12 cellular contexts compared by ENCODE assay signal in the genomic region with DNA sequence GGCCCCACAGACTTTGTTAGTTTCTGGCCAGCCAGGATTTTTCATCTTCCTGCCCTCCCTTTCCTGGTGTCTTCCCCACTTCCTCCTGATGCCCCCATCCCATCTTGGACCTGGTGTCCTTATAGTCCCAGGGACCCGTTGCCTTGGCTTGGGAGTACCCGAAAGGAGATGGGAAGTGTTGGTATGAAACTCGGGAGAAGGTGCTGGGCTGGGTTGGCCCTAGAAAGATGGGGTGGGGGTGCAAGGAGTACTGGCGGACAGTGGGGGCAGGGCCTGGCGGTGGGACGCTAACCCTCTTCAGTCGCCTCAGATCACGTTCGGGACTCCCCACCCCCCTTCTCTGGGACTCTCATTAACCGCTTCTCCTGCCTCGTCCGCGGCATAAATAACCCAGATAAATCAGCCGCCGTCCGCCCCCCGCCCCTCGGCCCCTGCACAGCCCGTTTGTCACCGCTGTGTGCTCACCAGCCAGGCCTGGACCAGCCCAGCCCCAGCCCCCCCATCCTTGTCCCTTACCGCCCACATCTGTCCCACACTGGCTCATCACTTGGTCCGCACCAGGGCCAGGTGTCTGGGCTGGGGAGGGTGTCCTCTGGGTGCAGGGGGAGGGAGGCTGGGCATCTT. TPM values are rescaled to one million over a fixed set of nuclear protein-coding genes. Genes with fewer than 3 reads are reported as not detected.
A peak's percentile ranks its signal among the peaks of the same experiment; 100 is the strongest.
DNase-seq lines count a peak whose midpoint lies in the region; ATAC-seq and TF ChIP-seq lines count a peak whose summit lies in the region.
"Had no signal": no experiment of that assay in that cellular context is flagged by ENCODE, and none has a peak within 500 bp of the region (broad histone marks: within the 10 kb centered on the region; RNA-seq: fewer than 3 reads in every experiment).

No MANE protein-coding gene starts in this region.

- no peak overlapping the region for H2BK5ac ChIP-seq in trophoblast cell (ENCODE audit: low read depth, low read length, poor library complexity)

- H3K9me3 Mint-ChIP-seq in glutamatergic neuron (ENCODE audit: unreplicated experiment), result peaks cover 26% of the 10 kb centered on the region

- no peaks in the 10 kb centered on the region for H3K36me3 Mint-ChIP-seq in glutamatergic neuron (ENCODE audit: unreplicated experiment)

- WGBS in GM23248 (ENCODE audit: low coverage in 1 of 2, low lambda C conversion rate in 2 of 2, missing lambda C conversion rate in 2 of 2), 2 experiments, result 21 to 22% methylated on average over 5 to 22 of the region's 22 CpGs
- WGBS in trophoblast cell (ENCODE audit: extremely low coverage, insufficient coverage, insufficient read length), result no CpG with 5 or more reads among the region's 22 CpGs

- peaks cover 41% of the 10 kb centered on the region for H3K4me1 Mint-ChIP-seq in glutamatergic neuron (ENCODE audit: low read depth, unreplicated experiment)

- H4K20me1 ChIP-seq in GM23248 (ENCODE audit: insufficient read depth), result no peaks in the 10 kb centered on the region
- no peaks in the 10 kb centered on the region for H4K20me1 ChIP-seq in PC-3 (ENCODE audit: low read length)

- peaks cover 24% of the 10 kb centered on the region for H3K27me3 Mint-ChIP-seq in glutamatergic neuron (ENCODE audit: unreplicated experiment)

- H3K27me3 ChIP-seq in GM23248 (replicated peaks; ENCODE audit: insufficient read depth) (peaks cover 17% of the 10 kb centered on the region), PC-3 (ENCODE audit: low read length) (peaks cover 47% of the 10 kb centered on the region), trophoblast cell (ENCODE audit: insufficient read depth, low read length) (peaks cover 25% of the 10 kb centered on the region), tibial artery (peaks cover 0 to 46% of the 10 kb centered on the region in 2 donors)
- H3K27me3 ChIP-seq: right atrium auricular region had no signal

- H2AFZ ChIP-seq in GM23248 (no peak overlapping the region), PC-3 (ENCODE audit: low read length) (no peak overlapping the region), trophoblast cell (ENCODE audit: insufficient read depth, low read length, poor library complexity) (no peak overlapping the region)

- no peak overlapping the region for H4K91ac ChIP-seq in trophoblast cell (ENCODE audit: low read depth, low read length)

- intact Hi-C loops in PC-3 (cut with micrococcal nuclease) (no loop called here), tibial artery (cut with DNase I; ENCODE audit: low total_unique reads) (no loop called here)

- H3K27ac ChIP-seq in GM23248 (no peak overlapping the region), PC-3 (ENCODE audit: low read length) (no peak overlapping the region), trophoblast cell (ENCODE audit: low read depth, low read length) (no peak overlapping the region), tibial artery (no peak overlapping the region)
- H3K27ac ChIP-seq: SJSA1 had no signal

- POLR2A ChIA-PET in PC-3 (lab: Charles Lee; ENCODE audit: unreplicated experiment), result no interaction called here

- 0 out of 2 replicates have a peak, but pooled peaks have one; percentile 6 for TF ChIP-seq CTCF in PC-3 (conservative IDR thresholded peaks at IDR 0.05; ENCODE audit: low read depth, low read length)
- TF ChIP-seq CTCF in glutamatergic neuron (IDR thresholded peaks at IDR 0.05; ENCODE audit: partially characterized antibody, unreplicated experiment), result no peak
- TF ChIP-seq CTCF in tibial artery (IDR thresholded peaks at IDR 0.05), result no peak
- no peak for TF ChIP-seq CTCF in GM13976 (IDR thresholded peaks at IDR 0.05; ENCODE audit: borderline replicate concordance, control extremely low read depth, extremely low read depth, insufficient read depth, missing control alignments)

- no peaks in the 10 kb centered on the region for H3K79me1 ChIP-seq in trophoblast cell (ENCODE audit: low read length)

- no peaks in the 10 kb centered on the region for H3K36me3 ChIP-seq in GM23248 (ENCODE audit: low read depth)
- H3K36me3 ChIP-seq in PC-3 (ENCODE audit: low read depth, low read length), result no peaks in the 10 kb centered on the region
- H3K36me3 ChIP-seq in trophoblast cell (ENCODE audit: control insufficient read depth in 1 of 2, insufficient read depth in 2 of 2, low read length in 2 of 2), result peaks cover 17 to 19% of the 10 kb centered on the region in 2 experiments
- H3K36me3 ChIP-seq in tibial artery, result peaks cover 13 to 23% (median 16%) of the 10 kb centered on the region in 3 donors
- H3K36me3 ChIP-seq: SJSA1 had no signal

- no TSS peak for BruUV-seq in PC-3 (replicated peaks; lab: Mats Ljungman, UMichigan)

- H2BK120ac ChIP-seq in trophoblast cell (ENCODE audit: insufficient read depth, low read length, poor library complexity), result no peak overlapping the region

- DNase-seq in GM23248 (no peak), PC-3 (no peak), glutamatergic neuron (no peak), trophoblast cell (no peak), tibial artery (no peak), NOMO-1 treated with DMSO at 0.1 percent for 48 hours (lab: John Stamatoyannopoulos, UW; ENCODE audit: unreplicated experiment) (no peak), GM13976 (ENCODE audit: low spot score) (no peak)
- DNase-seq: activated CD4-positive, CD25-positive, alpha-beta regulatory T cell; activated CD8-positive, alpha-beta memory T cell treated with anti-CD3 and anti-CD28 coated beads, Interleukin-2, amount 50 U/mL, for 48 hours had no signal

- no peak overlapping the region for H3K4ac ChIP-seq in trophoblast cell (ENCODE audit: low read depth, low read length)

- no peak overlapping the region for H3K23ac ChIP-seq in trophoblast cell (ENCODE audit: low read length)

- H2AK5ac ChIP-seq in trophoblast cell (ENCODE audit: low read length), result no peak overlapping the region

- H3K14ac ChIP-seq in trophoblast cell (ENCODE audit: low read length), result no peak overlapping the region

- no peak overlapping the region for H4K12ac ChIP-seq in trophoblast cell (ENCODE audit: low read depth, low read length)

- H3K79me2 ChIP-seq in GM23248 (ENCODE audit: insufficient read depth) (no peaks in the 10 kb centered on the region), PC-3 (ENCODE audit: low read length) (no peaks in the 10 kb centered on the region), trophoblast cell (ENCODE audit: control insufficient read depth, insufficient read depth, low read length, poor library complexity) (no peaks in the 10 kb centered on the region)

- H3F3A ChIP-seq in GM23248 (ENCODE audit: insufficient read depth), result no peaks in the 10 kb centered on the region
- no peaks in the 10 kb centered on the region for H3F3A ChIP-seq in PC-3 (ENCODE audit: low read length, unreplicated experiment)

- no peak for ATAC-seq in PC-3

- peak overlapping the region; percentile 75 for H3K4me3 Mint-ChIP-seq in glutamatergic neuron (ENCODE audit: unreplicated experiment)

- in situ Hi-C loops in GM23248 (cut with MboI) (no loop called here), GM13976 (cut with MboI; ENCODE audit: low sequenced_read_pairs, unreplicated experiment) (no loop called here)

- H3K9ac ChIP-seq in GM23248, result no peak overlapping the region
- H3K9ac ChIP-seq in PC-3 (ENCODE audit: low read length), result no peak overlapping the region
- H3K9ac ChIP-seq in trophoblast cell (ENCODE audit: low read length), result no peak overlapping the region

- peak overlapping the region; percentile 71 for H3K4me2 ChIP-seq in GM23248 (ENCODE audit: unreplicated experiment)
- peak overlapping the region; percentile 71 for H3K4me2 ChIP-seq in PC-3 (ENCODE audit: low read length)
- peak overlapping the region; percentile 68 for H3K4me2 ChIP-seq in trophoblast cell (ENCODE audit: low read length)

- CTCF ChIA-PET in PC-3 (lab: Charles Lee), result interaction anchor here (0.6 to 1.4 kb wide), 7 partner anchors 8 to 35 kb away, joined by 3 to 15 read pairs (median 7); partner anchors contain the start of gene GMPPA

- no peak overlapping the region for H4K8ac ChIP-seq in trophoblast cell (ENCODE audit: low read depth, low read length)

- peak overlapping the region; percentile 91 for H3K27ac Mint-ChIP-seq in glutamatergic neuron (ENCODE audit: unreplicated experiment)

- H3K9me2 ChIP-seq in GM23248 (ENCODE audit: insufficient read depth) (no peaks in the 10 kb centered on the region), PC-3 (replicated peaks; ENCODE audit: low read length) (no peaks in the 10 kb centered on the region)

- H3K4me3 ChIP-seq in GM23248, result no peak overlapping the region
- H3K4me3 ChIP-seq in PC-3 (ENCODE audit: low read length), result no peak overlapping the region; the same call in 1 of the 2 replicates
- no peak overlapping the region for H3K4me3 ChIP-seq in trophoblast cell (ENCODE audit: low read depth, low read length)
- no peak overlapping the region for H3K4me3 ChIP-seq in tibial artery
- H3K4me3 ChIP-seq: mucosa of descending colon, SJSA1 had no signal

- H2BK12ac ChIP-seq in trophoblast cell (ENCODE audit: low read length), result no peak overlapping the region

- no peak overlapping the region for H3K18ac ChIP-seq in trophoblast cell (ENCODE audit: low read length)

- H3K9me3 ChIP-seq in GM23248 (ENCODE audit: low read depth) (no peaks in the 10 kb centered on the region), PC-3 (ENCODE audit: low read length) (no peaks in the 10 kb centered on the region), trophoblast cell (ENCODE audit: insufficient read depth, low read depth, low read length) (peaks cover 5% of the 10 kb centered on the region), tibial artery (no peaks in the 10 kb centered on the region)
- H3K9me3 ChIP-seq: mucosa of descending colon, right atrium auricular region, SJSA1 had no signal

- H3K4me1 ChIP-seq in GM23248 (ENCODE audit: insufficient read depth) (peaks cover 13% of the 10 kb centered on the region), PC-3 (ENCODE audit: insufficient read depth, low read length) (no peaks in the 10 kb centered on the region; the same call in 1 of the 2 replicates), trophoblast cell (ENCODE audit: control insufficient read depth in 1 of 2, insufficient read depth in 2 of 2, low read length in 2 of 2) (peaks cover 0 to 6% of the 10 kb centered on the region in 2 experiments), tibial artery (peaks cover 0 to 53% (median 36%) of the 10 kb centered on the region in 4 donors)

RNA-seq across cellular contexts. Expression of gene ASIC4, which starts 3.7 kb away (rescaled TPM):
- total RNA-seq in GM23248 (2014; rRNA removed; shearing (Covaris generic)), result 0.13 and 0.43 TPM in 2 replicates
- not detected in 2 replicates for polyA plus RNA-seq in GM23248 (2016; fragmentation: Nextera tagmentation; extraction: Ambion mirVana)
- 0.11 TPM in 1 of 2 replicates, not detected in the other for total RNA-seq in PC-3 (2014; rRNA removed)
- total RNA-seq in glutamatergic neuron (ENCODE audit: unreplicated experiment), result 5.4 TPM
- polyA plus RNA-seq in trophoblast cell (2013), result 0.22 and 0.23 TPM in 2 replicates
- total RNA-seq: right atrium auricular region, SJSA1 had no signal

RNA-seq across cellular contexts. Expression of gene GMPPA, which starts 11.9 kb away (rescaled TPM):
- total RNA-seq in GM23248 (2014; rRNA removed; shearing (Covaris generic)), result 60.6 and 72.2 TPM in 2 replicates
- 64.4 and 65.6 TPM in 2 replicates for polyA plus RNA-seq in GM23248 (2016; fragmentation: Nextera tagmentation; extraction: Ambion mirVana)
- 78.1 and 85.7 TPM in 2 replicates for total RNA-seq in PC-3 (2014; rRNA removed)
- total RNA-seq in glutamatergic neuron (ENCODE audit: unreplicated experiment), result 23.2 TPM
- 55.1 and 55.5 TPM in 2 replicates for polyA plus RNA-seq in trophoblast cell (2013)

RNA-seq across cellular contexts. Expression of gene CHPF, which starts 33.0 kb away (rescaled TPM):
- 526 and 533 TPM in 2 replicates for total RNA-seq in GM23248 (2014; rRNA removed; shearing (Covaris generic))
- 174 and 179 TPM in 2 replicates for polyA plus RNA-seq in GM23248 (2016; fragmentation: Nextera tagmentation; extraction: Ambion mirVana)
- total RNA-seq in PC-3 (2014; rRNA removed), result 139 and 210 TPM in 2 replicates
- 31.1 TPM for total RNA-seq in glutamatergic neuron (ENCODE audit: unreplicated experiment)
- 150 and 167 TPM in 2 replicates for polyA plus RNA-seq in trophoblast cell (2013)

RNA-seq across cellular contexts. Expression of gene TMEM198, which starts 33.2 kb away (rescaled TPM):
- total RNA-seq in GM23248 (2014; rRNA removed; shearing (Covaris generic)), result 5.8 and 6.2 TPM in 2 replicates
- 1.7 and 2.2 TPM in 2 replicates for polyA plus RNA-seq in GM23248 (2016; fragmentation: Nextera tagmentation; extraction: Ambion mirVana)
- total RNA-seq in PC-3 (2014; rRNA removed) (1.1 and 5.2 TPM in 2 replicates), glutamatergic neuron (ENCODE audit: unreplicated experiment) (40.9 TPM)
- polyA plus RNA-seq in trophoblast cell (2013), result 5.0 and 5.5 TPM in 2 replicates
